ENCODE assay signal across 1 cellular context in the genomic region with DNA sequence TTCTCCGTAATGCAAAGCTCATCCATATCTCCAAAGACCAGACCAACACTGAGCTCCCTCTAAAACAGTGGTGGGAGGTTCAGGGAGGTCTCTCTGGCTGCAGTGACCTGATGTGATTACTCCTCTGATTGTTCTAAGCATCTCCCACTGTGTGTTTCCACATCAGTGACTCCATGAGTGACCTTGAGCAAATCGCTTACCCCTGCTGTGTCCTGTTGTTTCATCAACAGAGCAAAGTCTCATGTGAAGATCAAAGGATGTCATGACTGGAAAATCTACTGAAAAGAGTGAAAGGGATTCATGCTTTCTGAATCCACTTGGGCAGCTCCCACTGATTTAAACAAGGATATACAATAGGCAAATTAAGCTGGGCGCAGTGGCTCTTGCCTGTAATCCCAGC.
TF ChIP-seq lines count a peak whose summit lies in the region.

No MANE protein-coding gene starts in this region.

TF ChIP-seq in HepG2, 621 proteins besides CTCF, POLR2A, EP300 and RAD21 (continued from another document and continues in another):
- TF ChIP-seq TEF (CRISPR knock-in tag; IDR thresholded peaks at IDR 0.05) (no peak), DMTF1 (CRISPR knock-in tag; IDR thresholded peaks at IDR 0.05) (no peak), TCF12 (IDR thresholded peaks at IDR 0.05) (no peak), TCF12 (CRISPR knock-in tag; IDR thresholded peaks at IDR 0.05) (no peak), NCOR1 (IDR thresholded peaks at IDR 0.05; ENCODE audit: borderline replicate concordance, low read length) (peak; percentile 75; the same call in 1 of the 2 replicates), SMAD3 (CRISPR knock-in tag; IDR thresholded peaks at IDR 0.05) (peak; percentile 56; the same call in 1 of the 2 replicates), ZNF101 (CRISPR knock-in tag; IDR thresholded peaks at IDR 0.05; ENCODE audit: borderline replicate concordance, low read depth) (no peak), SAFB2 (CRISPR knock-in tag; IDR thresholded peaks at IDR 0.05; ENCODE audit: borderline replicate concordance, low read depth) (no peak), DNMT3B (CRISPR knock-in tag; conservative IDR thresholded peaks at IDR 0.05) (no peak), ZNF660 (CRISPR knock-in tag; IDR thresholded peaks at IDR 0.05; ENCODE audit: borderline replicate concordance, low read depth) (no peak), SMARCC2 (IDR thresholded peaks at IDR 0.05) (no peak), ATF1 (CRISPR knock-in tag; IDR thresholded peaks at IDR 0.05) (no peak), ZNF17 (CRISPR knock-in tag; IDR thresholded peaks at IDR 0.05) (no peak), TRIM24 (CRISPR knock-in tag; IDR thresholded peaks at IDR 0.05) (peak; percentile 96), ZBTB44 (CRISPR knock-in tag; IDR thresholded peaks at IDR 0.05) (no peak), HDAC1 (CRISPR knock-in tag; IDR thresholded peaks at IDR 0.05) (peak; percentile 56), ZFP41 (CRISPR knock-in tag; IDR thresholded peaks at IDR 0.05; ENCODE audit: borderline replicate concordance) (no peak), KLF16 (CRISPR knock-in tag; IDR thresholded peaks at IDR 0.05) (peak in 1 of 2 experiments; percentile 57; a peak in 1 of 4 replicates), HNRNPL (IDR thresholded peaks at IDR 0.05; ENCODE audit: low read depth, low read length) (no peak), CSRNP1 (CRISPR knock-in tag; IDR thresholded peaks at IDR 0.05) (no peak), SOX13 (IDR thresholded peaks at IDR 0.05) (no peak), SOX13 (CRISPR knock-in tag; conservative IDR thresholded peaks at IDR 0.05 in 1 of 2, IDR thresholded peaks at IDR 0.05 in 1 of 2) (peak in 1 of 2 experiments; percentile 85; a peak in 2 of 4 replicates), ETV5 (CRISPR knock-in tag; IDR thresholded peaks at IDR 0.05; ENCODE audit: borderline replicate concordance) (peak; percentile 75; the same call in 1 of the 2 replicates), ZBTB46 (CRISPR knock-in tag; IDR thresholded peaks at IDR 0.05; ENCODE audit: borderline replicate concordance) (no peak), SALL2 (CRISPR knock-in tag; IDR thresholded peaks at IDR 0.05) (no peak), ZNF34 (CRISPR knock-in tag; IDR thresholded peaks at IDR 0.05; ENCODE audit: borderline replicate concordance) (no peak), ZSCAN25 (CRISPR knock-in tag; IDR thresholded peaks at IDR 0.05) (no peak), ZNF639 (CRISPR knock-in tag; conservative IDR thresholded peaks at IDR 0.05) (no peak), CBFB (CRISPR knock-in tag; IDR thresholded peaks at IDR 0.05) (no peak), KDM6A (CRISPR knock-in tag; IDR thresholded peaks at IDR 0.05; ENCODE audit: low read depth) (peak; percentile 51; the same call in 1 of the 2 replicates), ZNF576 (CRISPR knock-in tag; IDR thresholded peaks at IDR 0.05) (no peak), ZBTB34 (CRISPR knock-in tag; IDR thresholded peaks at IDR 0.05) (no peak)
- TF ChIP-seq, protein P1, sequence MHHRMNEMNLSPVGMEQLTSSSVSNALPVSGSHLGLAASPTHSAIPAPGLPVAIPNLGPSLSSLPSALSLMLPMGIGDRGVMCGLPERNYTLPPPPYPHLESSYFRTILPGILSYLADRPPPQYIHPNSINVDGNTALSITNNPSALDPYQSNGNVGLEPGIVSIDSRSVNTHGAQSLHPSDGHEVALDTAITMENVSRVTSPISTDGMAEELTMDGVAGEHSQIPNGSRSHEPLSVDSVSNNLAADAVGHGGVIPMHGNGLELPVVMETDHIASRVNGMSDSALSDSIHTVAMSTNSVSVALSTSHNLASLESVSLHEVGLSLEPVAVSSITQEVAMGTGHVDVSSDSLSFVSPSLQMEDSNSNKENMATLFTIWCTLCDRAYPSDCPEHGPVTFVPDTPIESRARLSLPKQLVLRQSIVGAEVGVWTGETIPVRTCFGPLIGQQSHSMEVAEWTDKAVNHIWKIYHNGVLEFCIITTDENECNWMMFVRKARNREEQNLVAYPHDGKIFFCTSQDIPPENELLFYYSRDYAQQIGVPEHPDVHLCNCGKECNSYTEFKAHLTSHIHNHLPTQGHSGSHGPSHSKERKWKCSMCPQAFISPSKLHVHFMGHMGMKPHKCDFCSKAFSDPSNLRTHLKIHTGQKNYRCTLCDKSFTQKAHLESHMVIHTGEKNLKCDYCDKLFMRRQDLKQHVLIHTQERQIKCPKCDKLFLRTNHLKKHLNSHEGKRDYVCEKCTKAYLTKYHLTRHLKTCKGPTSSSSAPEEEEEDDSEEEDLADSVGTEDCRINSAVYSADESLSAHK (CRISPR knock-in tag; IDR thresholded peaks at IDR 0.05; ENCODE audit: borderline replicate concordance): no peak
- TF ChIP-seq, protein P2, sequence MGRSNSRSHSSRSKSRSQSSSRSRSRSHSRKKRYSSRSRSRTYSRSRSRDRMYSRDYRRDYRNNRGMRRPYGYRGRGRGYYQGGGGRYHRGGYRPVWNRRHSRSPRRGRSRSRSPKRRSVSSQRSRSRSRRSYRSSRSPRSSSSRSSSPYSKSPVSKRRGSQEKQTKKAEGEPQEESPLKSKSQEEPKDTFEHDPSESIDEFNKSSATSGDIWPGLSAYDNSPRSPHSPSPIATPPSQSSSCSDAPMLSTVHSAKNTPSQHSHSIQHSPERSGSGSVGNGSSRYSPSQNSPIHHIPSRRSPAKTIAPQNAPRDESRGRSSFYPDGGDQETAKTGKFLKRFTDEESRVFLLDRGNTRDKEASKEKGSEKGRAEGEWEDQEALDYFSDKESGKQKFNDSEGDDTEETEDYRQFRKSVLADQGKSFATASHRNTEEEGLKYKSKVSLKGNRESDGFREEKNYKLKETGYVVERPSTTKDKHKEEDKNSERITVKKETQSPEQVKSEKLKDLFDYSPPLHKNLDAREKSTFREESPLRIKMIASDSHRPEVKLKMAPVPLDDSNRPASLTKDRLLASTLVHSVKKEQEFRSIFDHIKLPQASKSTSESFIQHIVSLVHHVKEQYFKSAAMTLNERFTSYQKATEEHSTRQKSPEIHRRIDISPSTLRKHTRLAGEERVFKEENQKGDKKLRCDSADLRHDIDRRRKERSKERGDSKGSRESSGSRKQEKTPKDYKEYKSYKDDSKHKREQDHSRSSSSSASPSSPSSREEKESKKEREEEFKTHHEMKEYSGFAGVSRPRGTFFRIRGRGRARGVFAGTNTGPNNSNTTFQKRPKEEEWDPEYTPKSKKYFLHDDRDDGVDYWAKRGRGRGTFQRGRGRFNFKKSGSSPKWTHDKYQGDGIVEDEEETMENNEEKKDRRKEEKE (IDR thresholded peaks at IDR 0.05): no peak
- TF ChIP-seq, protein P3, sequence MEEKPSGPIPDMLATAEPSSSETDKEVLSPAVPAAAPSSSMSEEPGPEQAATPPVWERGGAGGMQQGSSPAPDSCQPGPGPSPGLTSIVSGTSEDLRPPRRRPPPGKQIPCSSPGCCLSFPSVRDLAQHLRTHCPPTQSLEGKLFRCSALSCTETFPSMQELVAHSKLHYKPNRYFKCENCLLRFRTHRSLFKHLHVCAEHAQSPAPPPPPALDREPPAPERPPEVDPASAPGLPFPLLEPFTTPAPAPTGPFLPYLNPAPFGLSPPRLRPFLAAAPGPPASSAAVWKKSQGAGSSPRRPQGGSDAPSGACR (CRISPR knock-in tag; IDR thresholded peaks at IDR 0.05): no peak
- TF ChIP-seq, protein P4, sequence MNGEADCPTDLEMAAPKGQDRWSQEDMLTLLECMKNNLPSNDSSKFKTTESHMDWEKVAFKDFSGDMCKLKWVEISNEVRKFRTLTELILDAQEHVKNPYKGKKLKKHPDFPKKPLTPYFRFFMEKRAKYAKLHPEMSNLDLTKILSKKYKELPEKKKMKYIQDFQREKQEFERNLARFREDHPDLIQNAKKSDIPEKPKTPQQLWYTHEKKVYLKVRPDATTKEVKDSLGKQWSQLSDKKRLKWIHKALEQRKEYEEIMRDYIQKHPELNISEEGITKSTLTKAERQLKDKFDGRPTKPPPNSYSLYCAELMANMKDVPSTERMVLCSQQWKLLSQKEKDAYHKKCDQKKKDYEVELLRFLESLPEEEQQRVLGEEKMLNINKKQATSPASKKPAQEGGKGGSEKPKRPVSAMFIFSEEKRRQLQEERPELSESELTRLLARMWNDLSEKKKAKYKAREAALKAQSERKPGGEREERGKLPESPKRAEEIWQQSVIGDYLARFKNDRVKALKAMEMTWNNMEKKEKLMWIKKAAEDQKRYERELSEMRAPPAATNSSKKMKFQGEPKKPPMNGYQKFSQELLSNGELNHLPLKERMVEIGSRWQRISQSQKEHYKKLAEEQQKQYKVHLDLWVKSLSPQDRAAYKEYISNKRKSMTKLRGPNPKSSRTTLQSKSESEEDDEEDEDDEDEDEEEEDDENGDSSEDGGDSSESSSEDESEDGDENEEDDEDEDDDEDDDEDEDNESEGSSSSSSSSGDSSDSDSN (CRISPR knock-in tag; IDR thresholded peaks at IDR 0.05): no peak
